Comparison of ENCODE assay signal across 1 cellular context in the genomic region with DNA sequence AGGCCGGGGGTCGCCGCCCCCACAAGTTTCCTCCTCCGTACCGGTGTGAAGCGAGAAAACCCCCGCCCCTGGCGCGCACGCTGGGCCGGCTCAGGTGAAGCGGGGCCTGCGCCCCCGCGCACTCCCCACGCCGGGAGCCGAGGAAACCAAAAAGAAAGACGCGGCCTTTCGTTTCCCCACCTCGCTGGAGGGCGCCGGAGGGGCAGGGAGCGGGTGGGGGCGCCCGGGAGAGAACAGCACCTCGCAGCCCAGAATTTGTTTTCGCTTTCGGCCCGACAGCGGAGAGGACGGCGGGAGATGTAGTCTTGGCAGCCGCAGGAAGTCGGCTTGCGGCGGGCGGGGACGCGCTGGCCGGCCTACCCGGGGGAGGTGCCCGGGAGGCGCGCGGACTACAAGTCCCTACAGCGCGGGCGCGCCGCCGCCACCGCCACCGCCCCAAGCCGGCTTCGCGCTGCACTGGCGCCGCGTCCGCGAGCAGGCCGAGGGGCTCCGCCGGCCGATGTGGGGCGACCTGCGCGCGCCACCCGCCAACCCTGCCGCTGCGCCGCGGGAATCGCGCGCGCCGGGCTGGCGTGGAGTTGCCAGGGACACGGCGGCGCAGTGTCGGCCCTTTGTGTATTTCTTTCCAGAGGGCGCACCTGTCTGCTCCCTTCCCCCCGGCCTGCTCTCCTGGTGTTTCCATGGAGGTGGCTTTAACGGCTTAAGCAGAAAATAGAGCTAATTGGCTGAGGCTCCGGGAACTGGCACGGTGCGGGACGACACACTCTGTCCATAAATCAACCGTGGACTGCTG.
A peak's percentile ranks its signal among the peaks of the same experiment; 100 is the strongest.
TF ChIP-seq lines count a peak whose summit lies in the region.

A gene with protein sequence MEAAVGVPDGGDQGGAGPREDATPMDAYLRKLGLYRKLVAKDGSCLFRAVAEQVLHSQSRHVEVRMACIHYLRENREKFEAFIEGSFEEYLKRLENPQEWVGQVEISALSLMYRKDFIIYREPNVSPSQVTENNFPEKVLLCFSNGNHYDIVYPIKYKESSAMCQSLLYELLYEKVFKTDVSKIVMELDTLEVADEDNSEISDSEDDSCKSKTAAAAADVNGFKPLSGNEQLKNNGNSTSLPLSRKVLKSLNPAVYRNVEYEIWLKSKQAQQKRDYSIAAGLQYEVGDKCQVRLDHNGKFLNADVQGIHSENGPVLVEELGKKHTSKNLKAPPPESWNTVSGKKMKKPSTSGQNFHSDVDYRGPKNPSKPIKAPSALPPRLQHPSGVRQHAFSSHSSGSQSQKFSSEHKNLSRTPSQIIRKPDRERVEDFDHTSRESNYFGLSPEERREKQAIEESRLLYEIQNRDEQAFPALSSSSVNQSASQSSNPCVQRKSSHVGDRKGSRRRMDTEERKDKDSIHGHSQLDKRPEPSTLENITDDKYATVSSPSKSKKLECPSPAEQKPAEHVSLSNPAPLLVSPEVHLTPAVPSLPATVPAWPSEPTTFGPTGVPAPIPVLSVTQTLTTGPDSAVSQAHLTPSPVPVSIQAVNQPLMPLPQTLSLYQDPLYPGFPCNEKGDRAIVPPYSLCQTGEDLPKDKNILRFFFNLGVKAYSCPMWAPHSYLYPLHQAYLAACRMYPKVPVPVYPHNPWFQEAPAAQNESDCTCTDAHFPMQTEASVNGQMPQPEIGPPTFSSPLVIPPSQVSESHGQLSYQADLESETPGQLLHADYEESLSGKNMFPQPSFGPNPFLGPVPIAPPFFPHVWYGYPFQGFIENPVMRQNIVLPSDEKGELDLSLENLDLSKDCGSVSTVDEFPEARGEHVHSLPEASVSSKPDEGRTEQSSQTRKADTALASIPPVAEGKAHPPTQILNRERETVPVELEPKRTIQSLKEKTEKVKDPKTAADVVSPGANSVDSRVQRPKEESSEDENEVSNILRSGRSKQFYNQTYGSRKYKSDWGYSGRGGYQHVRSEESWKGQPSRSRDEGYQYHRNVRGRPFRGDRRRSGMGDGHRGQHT (minus strand): TSS at position 292 of the 793 bp plus-strand sequence. CDS start 616 bp downstream, outside the sequence.

TF ChIP-seq in K562, 482 proteins besides CTCF, POLR2A, EP300 and RAD21 (continued from another document and continues in another):
- TF ChIP-seq YY1 (IDR thresholded peaks at IDR 0.05; ENCODE audit: borderline replicate concordance in 1 of 3, control insufficient read depth in 1 of 3, extremely low read depth in 1 of 3, insufficient read depth in 3 of 3, insufficient read length in 1 of 3, insufficient replicate concordance in 2 of 3, low read depth in 1 of 3, low read length in 2 of 3) (peak in 2 of 3 experiments; percentile 61 to 64), ETS2 (tag; IDR thresholded peaks at IDR 0.05; ENCODE audit: borderline replicate concordance, poor library complexity, severe bottlenecking) (no peak), ZBTB17 (CRISPR knock-in tag; IDR thresholded peaks at IDR 0.05) (no peak), ZNF184 (CRISPR knock-in tag; IDR thresholded peaks at IDR 0.05) (no peak), ZNF253 (CRISPR knock-in tag; conservative IDR thresholded peaks at IDR 0.05) (no peak), MEF2A (IDR thresholded peaks at IDR 0.05; ENCODE audit: control insufficient read depth, low read depth, low read length) (peak; percentile 8; the same call in 1 of the 2 replicates), HNRNPLL (IDR thresholded peaks at IDR 0.05; ENCODE audit: low read depth, low read length, poor library complexity, severe bottlenecking) (no peak), FIP1L1 (IDR thresholded peaks at IDR 0.05; ENCODE audit: low read depth, low read length, poor library complexity, severe bottlenecking) (no peak), BACH1 (tag; IDR thresholded peaks at IDR 0.05) (no peak), RBBP5 (IDR thresholded peaks at IDR 0.05; ENCODE audit: borderline replicate concordance, insufficient read depth, low read length, poor library complexity, severe bottlenecking) (peak; percentile 91), ETV1 (tag; conservative IDR thresholded peaks at IDR 0.05; ENCODE audit: low read depth) (no peak), ZNF584 (CRISPR knock-in tag; IDR thresholded peaks at IDR 0.05; ENCODE audit: low read depth) (no peak; the same call in 1 of the 2 replicates), KLF16 (IDR thresholded peaks at IDR 0.05) (no peak), ARID2 (IDR thresholded peaks at IDR 0.05) (no peak), CEBPG (CRISPR knock-in tag; IDR thresholded peaks at IDR 0.05) (no peak), CEBPG (tag; conservative IDR thresholded peaks at IDR 0.05 in 1 of 2, IDR thresholded peaks at IDR 0.05 in 1 of 2) (no peak), CHD1 (IDR thresholded peaks at IDR 0.05; ENCODE audit: low read length) (no peak), ELF2 (CRISPR knock-in tag; IDR thresholded peaks at IDR 0.05) (no peak), ZFP1 (CRISPR knock-in tag; IDR thresholded peaks at IDR 0.05) (no peak), NR2C2 (CRISPR knock-in tag; IDR thresholded peaks at IDR 0.05) (no peak), NR2C2 (tag; IDR thresholded peaks at IDR 0.05) (peak; percentile 37; the same call in 1 of the 2 replicates), CBFA2T2 (conservative IDR thresholded peaks at IDR 0.05) (no peak), ZNF197 (CRISPR knock-in tag; IDR thresholded peaks at IDR 0.05; ENCODE audit: low read depth) (no peak; the same call in 1 of the 2 replicates), ZNF143 (CRISPR knock-in tag; IDR thresholded peaks at IDR 0.05) (peak; percentile 87), SP1 (CRISPR knock-in tag; IDR thresholded peaks at IDR 0.05) (no peak), BCOR (IDR thresholded peaks at IDR 0.05) (no peak), ZNF354B (CRISPR knock-in tag; IDR thresholded peaks at IDR 0.05) (no peak), TAF9B (IDR thresholded peaks at IDR 0.05; ENCODE audit: partially characterized antibody) (peak; percentile 35), STAT5A (IDR thresholded peaks at IDR 0.05; ENCODE audit: borderline replicate concordance, low read length) (no peak)
- TF ChIP-seq, protein P1, sequence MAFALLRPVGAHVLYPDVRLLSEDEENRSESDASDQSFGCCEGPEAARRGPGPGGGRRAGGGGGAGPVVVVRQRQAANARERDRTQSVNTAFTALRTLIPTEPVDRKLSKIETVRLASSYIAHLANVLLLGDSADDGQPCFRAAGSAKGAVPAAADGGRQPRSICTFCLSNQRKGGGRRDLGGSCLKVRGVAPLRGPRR (CRISPR knock-in tag; IDR thresholded peaks at IDR 0.05): no peak
- TF ChIP-seq, protein P2, sequence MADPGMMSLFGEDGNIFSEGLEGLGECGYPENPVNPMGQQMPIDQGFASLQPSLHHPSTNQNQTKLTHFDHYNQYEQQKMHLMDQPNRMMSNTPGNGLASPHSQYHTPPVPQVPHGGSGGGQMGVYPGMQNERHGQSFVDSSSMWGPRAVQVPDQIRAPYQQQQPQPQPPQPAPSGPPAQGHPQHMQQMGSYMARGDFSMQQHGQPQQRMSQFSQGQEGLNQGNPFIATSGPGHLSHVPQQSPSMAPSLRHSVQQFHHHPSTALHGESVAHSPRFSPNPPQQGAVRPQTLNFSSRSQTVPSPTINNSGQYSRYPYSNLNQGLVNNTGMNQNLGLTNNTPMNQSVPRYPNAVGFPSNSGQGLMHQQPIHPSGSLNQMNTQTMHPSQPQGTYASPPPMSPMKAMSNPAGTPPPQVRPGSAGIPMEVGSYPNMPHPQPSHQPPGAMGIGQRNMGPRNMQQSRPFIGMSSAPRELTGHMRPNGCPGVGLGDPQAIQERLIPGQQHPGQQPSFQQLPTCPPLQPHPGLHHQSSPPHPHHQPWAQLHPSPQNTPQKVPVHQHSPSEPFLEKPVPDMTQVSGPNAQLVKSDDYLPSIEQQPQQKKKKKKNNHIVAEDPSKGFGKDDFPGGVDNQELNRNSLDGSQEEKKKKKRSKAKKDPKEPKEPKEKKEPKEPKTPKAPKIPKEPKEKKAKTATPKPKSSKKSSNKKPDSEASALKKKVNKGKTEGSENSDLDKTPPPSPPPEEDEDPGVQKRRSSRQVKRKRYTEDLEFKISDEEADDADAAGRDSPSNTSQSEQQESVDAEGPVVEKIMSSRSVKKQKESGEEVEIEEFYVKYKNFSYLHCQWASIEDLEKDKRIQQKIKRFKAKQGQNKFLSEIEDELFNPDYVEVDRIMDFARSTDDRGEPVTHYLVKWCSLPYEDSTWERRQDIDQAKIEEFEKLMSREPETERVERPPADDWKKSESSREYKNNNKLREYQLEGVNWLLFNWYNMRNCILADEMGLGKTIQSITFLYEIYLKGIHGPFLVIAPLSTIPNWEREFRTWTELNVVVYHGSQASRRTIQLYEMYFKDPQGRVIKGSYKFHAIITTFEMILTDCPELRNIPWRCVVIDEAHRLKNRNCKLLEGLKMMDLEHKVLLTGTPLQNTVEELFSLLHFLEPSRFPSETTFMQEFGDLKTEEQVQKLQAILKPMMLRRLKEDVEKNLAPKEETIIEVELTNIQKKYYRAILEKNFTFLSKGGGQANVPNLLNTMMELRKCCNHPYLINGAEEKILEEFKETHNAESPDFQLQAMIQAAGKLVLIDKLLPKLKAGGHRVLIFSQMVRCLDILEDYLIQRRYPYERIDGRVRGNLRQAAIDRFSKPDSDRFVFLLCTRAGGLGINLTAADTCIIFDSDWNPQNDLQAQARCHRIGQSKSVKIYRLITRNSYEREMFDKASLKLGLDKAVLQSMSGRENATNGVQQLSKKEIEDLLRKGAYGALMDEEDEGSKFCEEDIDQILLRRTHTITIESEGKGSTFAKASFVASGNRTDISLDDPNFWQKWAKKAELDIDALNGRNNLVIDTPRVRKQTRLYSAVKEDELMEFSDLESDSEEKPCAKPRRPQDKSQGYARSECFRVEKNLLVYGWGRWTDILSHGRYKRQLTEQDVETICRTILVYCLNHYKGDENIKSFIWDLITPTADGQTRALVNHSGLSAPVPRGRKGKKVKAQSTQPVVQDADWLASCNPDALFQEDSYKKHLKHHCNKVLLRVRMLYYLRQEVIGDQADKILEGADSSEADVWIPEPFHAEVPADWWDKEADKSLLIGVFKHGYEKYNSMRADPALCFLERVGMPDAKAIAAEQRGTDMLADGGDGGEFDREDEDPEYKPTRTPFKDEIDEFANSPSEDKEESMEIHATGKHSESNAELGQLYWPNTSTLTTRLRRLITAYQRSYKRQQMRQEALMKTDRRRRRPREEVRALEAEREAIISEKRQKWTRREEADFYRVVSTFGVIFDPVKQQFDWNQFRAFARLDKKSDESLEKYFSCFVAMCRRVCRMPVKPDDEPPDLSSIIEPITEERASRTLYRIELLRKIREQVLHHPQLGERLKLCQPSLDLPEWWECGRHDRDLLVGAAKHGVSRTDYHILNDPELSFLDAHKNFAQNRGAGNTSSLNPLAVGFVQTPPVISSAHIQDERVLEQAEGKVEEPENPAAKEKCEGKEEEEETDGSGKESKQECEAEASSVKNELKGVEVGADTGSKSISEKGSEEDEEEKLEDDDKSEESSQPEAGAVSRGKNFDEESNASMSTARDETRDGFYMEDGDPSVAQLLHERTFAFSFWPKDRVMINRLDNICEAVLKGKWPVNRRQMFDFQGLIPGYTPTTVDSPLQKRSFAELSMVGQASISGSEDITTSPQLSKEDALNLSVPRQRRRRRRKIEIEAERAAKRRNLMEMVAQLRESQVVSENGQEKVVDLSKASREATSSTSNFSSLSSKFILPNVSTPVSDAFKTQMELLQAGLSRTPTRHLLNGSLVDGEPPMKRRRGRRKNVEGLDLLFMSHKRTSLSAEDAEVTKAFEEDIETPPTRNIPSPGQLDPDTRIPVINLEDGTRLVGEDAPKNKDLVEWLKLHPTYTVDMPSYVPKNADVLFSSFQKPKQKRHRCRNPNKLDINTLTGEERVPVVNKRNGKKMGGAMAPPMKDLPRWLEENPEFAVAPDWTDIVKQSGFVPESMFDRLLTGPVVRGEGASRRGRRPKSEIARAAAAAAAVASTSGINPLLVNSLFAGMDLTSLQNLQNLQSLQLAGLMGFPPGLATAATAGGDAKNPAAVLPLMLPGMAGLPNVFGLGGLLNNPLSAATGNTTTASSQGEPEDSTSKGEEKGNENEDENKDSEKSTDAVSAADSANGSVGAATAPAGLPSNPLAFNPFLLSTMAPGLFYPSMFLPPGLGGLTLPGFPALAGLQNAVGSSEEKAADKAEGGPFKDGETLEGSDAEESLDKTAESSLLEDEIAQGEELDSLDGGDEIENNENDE (IDR thresholded peaks at IDR 0.05; ENCODE audit: low read depth, low read length): no peak
- TF ChIP-seq, protein P3, sequence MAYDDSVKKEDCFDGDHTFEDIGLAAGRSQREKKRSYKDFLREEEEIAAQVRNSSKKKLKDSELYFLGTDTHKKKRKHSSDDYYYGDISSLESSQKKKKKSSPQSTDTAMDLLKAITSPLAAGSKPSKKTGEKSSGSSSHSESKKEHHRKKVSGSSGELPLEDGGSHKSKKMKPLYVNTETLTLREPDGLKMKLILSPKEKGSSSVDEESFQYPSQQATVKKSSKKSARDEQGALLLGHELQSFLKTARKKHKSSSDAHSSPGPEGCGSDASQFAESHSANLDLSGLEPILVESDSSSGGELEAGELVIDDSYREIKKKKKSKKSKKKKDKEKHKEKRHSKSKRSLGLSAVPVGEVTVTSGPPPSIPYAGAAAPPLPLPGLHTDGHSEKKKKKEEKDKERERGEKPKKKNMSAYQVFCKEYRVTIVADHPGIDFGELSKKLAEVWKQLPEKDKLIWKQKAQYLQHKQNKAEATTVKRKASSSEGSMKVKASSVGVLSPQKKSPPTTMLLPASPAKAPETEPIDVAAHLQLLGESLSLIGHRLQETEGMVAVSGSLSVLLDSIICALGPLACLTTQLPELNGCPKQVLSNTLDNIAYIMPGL (CRISPR knock-in tag; IDR thresholded peaks at IDR 0.05): peak; percentile 58; the same call in 1 of the 2 replicates
- TF ChIP-seq, protein P4, sequence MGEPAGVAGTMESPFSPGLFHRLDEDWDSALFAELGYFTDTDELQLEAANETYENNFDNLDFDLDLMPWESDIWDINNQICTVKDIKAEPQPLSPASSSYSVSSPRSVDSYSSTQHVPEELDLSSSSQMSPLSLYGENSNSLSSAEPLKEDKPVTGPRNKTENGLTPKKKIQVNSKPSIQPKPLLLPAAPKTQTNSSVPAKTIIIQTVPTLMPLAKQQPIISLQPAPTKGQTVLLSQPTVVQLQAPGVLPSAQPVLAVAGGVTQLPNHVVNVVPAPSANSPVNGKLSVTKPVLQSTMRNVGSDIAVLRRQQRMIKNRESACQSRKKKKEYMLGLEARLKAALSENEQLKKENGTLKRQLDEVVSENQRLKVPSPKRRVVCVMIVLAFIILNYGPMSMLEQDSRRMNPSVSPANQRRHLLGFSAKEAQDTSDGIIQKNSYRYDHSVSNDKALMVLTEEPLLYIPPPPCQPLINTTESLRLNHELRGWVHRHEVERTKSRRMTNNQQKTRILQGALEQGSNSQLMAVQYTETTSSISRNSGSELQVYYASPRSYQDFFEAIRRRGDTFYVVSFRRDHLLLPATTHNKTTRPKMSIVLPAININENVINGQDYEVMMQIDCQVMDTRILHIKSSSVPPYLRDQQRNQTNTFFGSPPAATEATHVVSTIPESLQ (CRISPR knock-in tag; IDR thresholded peaks at IDR 0.05): no peak; the same call in 1 of the 2 replicates
